Comparison of ENCODE assay signal across 9 cellular contexts in the genomic region with DNA sequence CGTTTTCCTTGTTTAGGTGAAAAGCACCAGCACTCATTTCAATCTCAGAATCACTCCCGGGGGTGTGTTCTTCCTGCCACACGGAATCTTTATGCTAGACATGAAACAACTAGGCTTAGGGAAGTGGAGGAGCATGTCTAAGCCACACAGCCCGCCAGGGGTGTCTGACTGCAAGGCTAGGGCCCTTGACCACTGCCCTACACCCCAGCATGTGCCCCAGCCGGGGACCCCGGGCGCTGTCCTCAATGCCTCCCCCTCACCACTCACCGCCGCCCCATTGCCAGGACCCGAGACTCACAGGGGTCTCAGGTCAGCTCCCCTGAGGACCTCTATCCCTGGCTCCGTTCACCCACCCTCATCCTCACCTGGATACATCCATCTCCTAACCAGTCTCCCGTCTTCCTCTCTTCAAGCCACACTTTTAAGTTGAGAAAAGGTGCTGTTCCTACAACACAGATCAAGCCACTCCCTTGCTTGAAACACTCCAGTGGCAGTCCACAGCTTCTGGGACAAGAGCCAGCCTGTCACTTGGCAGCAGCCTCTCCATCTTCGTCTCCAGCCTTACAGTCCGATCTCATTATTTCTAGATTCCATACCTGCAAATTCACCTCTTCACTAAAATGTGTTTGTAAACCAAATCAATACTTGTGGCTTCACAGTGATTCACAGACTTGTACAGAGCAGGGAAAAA. TPM values are rescaled to one million over a fixed set of nuclear protein-coding genes. Genes with fewer than 3 reads are reported as not detected.
A peak's percentile ranks its signal among the peaks of the same experiment; 100 is the strongest.
DNase-seq lines count a peak whose midpoint lies in the region; ATAC-seq, FAIRE-seq and TF ChIP-seq lines count a peak whose summit lies in the region.
"Not testable (repeated sequence)": the region's sequence is repeated elsewhere in the genome, so short reads cannot be mapped to it uniquely, and the experiment has no call there.
"Had no signal": no experiment of that assay in that cellular context is flagged by ENCODE, and none has a peak within 500 bp of the region (broad histone marks: within the 10 kb centered on the region; RNA-seq: fewer than 3 reads in every experiment).

No MANE protein-coding gene starts in this region.

- not testable (repeated sequence) for H3K79me2 ChIP-seq in PC-3 (ENCODE audit: low read length); HepG2 (ENCODE audit: insufficient read depth, low read length)

- H3K4me2 ChIP-seq in A549 (peak overlapping the region; percentile 69), PC-3 (ENCODE audit: low read length) (peak overlapping the region; percentile 86), HepG2 (ENCODE audit: low read depth, low read length) (0 out of 2 replicates have a peak overlapping the region, but pooled peaks have one; percentile 14)

- in situ Hi-C loops in HepG2 (cut with HindIII; ENCODE audit: extremely low pct_ligation_motif_present, low pct_unique_long_range_greater_than_20kb): not testable (repeated sequence)

- not testable (repeated sequence) for TF ChIP-seq EP300 in A549 (IDR thresholded peaks at IDR 0.05); HepG2 (IDR thresholded peaks at IDR 0.05; ENCODE audit: low read depth in 2 of 2, low read length in 2 of 2); HepG2 (CRISPR knock-in tag; IDR thresholded peaks at IDR 0.05; ENCODE audit: borderline replicate concordance)

- not testable (repeated sequence) for H3F3A ChIP-seq in PC-3 (ENCODE audit: low read length, unreplicated experiment)

- intact Hi-C loops in PC-3 (cut with micrococcal nuclease); breast epithelium (cut with DNase I; ENCODE audit: low total_unique reads); upper lobe of right lung (cut with DNase I): not testable (repeated sequence)
- intact Hi-C loops in heart left ventricle (cut with DNase I): loop anchor here in 1 of 10 donors (5.0 kb wide), 1 partner anchor 721 kb away; no protein-coding TSS in a partner anchor
- intact Hi-C loops in HepG2 (cut with micrococcal nuclease; ENCODE audit: unreplicated experiment): loop anchor here (5.0 to 10.0 kb wide), 2 partner anchors 76 to 719 kb away; no protein-coding TSS in a partner anchor

- H3K27ac ChIP-seq in A549 (peak overlapping the region; percentile 68 to 89; a peak in 5 of 6 replicates), breast epithelium (peak overlapping the region in 1 of 2 donors; percentile 58), esophagus (ENCODE audit: low read depth in 2 of 2, low read length in 1 of 2) (peak overlapping the region; percentile 76 to 87)
- H3K27ac ChIP-seq in PC-3 (ENCODE audit: low read length); heart left ventricle; HepG2 (ENCODE audit: extremely low read length, insufficient read depth, low read length); upper lobe of right lung: not testable (repeated sequence)

- H4K20me1 ChIP-seq in PC-3 (ENCODE audit: low read length); HepG2 (ENCODE audit: insufficient read depth, low read length): not testable (repeated sequence)

- not testable (repeated sequence) for H3K36me3 ChIP-seq in PC-3 (ENCODE audit: low read depth, low read length); breast epithelium; esophagus (ENCODE audit: control insufficient read depth in 2 of 2, insufficient read depth in 2 of 2, low read length in 1 of 2); heart left ventricle; HepG2 (replicated peaks in 1 of 2; ENCODE audit: control insufficient read depth in 1 of 2, insufficient read depth in 2 of 2, low read length in 2 of 2); upper lobe of right lung

- H3K9ac ChIP-seq in PC-3 (ENCODE audit: low read length): peak overlapping the region; percentile 38; the same call in 1 of the 2 replicates
- H3K9ac ChIP-seq in HepG2 (ENCODE audit: insufficient read depth, low read depth, low read length): not testable (repeated sequence)

- peaks cover 15% of the 10 kb centered on the region; the same call in 1 of the 3 replicates for H3K4me1 ChIP-seq in A549
- H3K4me1 ChIP-seq in PC-3 (ENCODE audit: insufficient read depth, low read length): peaks cover 18% of the 10 kb centered on the region
- not testable (repeated sequence) for H3K4me1 ChIP-seq in breast epithelium; esophagus (ENCODE audit: control insufficient read depth in 2 of 2, insufficient read depth in 2 of 2, low read length in 1 of 2); upper lobe of right lung
- peaks cover 0 to 15% (median 0%) of the 10 kb centered on the region in 12 donors for H3K4me1 ChIP-seq in heart left ventricle
- peaks cover 57% of the 10 kb centered on the region for H3K4me1 ChIP-seq in HepG2 (ENCODE audit: insufficient read depth, low read length)

- ATAC-seq in A549 (peak; percentile 28 to 50; a peak in 5 of 6 replicates), PC-3 (peak; percentile 39; the same call in 1 of the 2 replicates), heart left ventricle (peak in 3 of 4 donors; percentile 15 to 53 (median 30)), upper lobe of right lung (peak; percentile 19)
- ATAC-seq in HepG2: not testable (repeated sequence)

- H3K36me3 Mint-ChIP-seq in osteocyte (ENCODE audit: unreplicated experiment): not testable (repeated sequence)

- TF ChIP-seq POLR2A in A549 (IDR thresholded peaks at IDR 0.05; ENCODE audit: low read length); breast epithelium (IDR thresholded peaks at IDR 0.05); heart left ventricle (IDR thresholded peaks at IDR 0.05); HepG2 (IDR thresholded peaks at IDR 0.05; ENCODE audit: insufficient read depth in 1 of 2, low read depth in 2 of 2, low read length in 2 of 2): not testable (repeated sequence)

- BruUV-seq in PC-3 (replicated peaks; lab: Mats Ljungman, UMichigan); HepG2 (replicated peaks; lab: Mats Ljungman, UMichigan): not testable (repeated sequence)

- H2AFZ ChIP-seq in PC-3 (ENCODE audit: low read length): peak overlapping the region; percentile 89
- not testable (repeated sequence) for H2AFZ ChIP-seq in HepG2 (ENCODE audit: low read length)

- not testable (repeated sequence) for DNase-seq in A549 (ENCODE audit: low read depth in 1 of 2, low spot score in 1 of 2); PC-3; breast epithelium (ENCODE audit: low spot score in 2 of 2); heart left ventricle; HepG2 (ENCODE audit: low spot score); osteocyte (ENCODE audit: extremely low spot score, unreplicated experiment); upper lobe of right lung

- H3K27me3 ChIP-seq in PC-3 (ENCODE audit: low read length); breast epithelium; esophagus (ENCODE audit: control insufficient read depth in 1 of 2, insufficient read depth in 2 of 2, low read length in 2 of 2); heart left ventricle; HepG2 (ENCODE audit: control insufficient read depth in 1 of 2, insufficient read depth in 2 of 2, low read length in 2 of 2); upper lobe of right lung: not testable (repeated sequence)

- not testable (repeated sequence) for H3K9me2 ChIP-seq in PC-3 (replicated peaks; ENCODE audit: low read length)

- WGBS in A549 (ENCODE audit: missing lambda C conversion rate): 98% methylated on average over 7 of the region's 14 CpGs
- WGBS in esophagus, 2 donors: 49 to 50% methylated on average over 13 to 14 of the region's 14 CpGs
- WGBS in heart left ventricle, 4 donors: 63 to 74% (median 68%) methylated on average over 10 to 14 of the region's 14 CpGs
- WGBS in HepG2 (ENCODE audit: low lambda C conversion rate): 72% methylated on average over 8 of the region's 14 CpGs

- H3K9me3 Mint-ChIP-seq in osteocyte (ENCODE audit: unreplicated experiment): not testable (repeated sequence)

- H3K27ac Mint-ChIP-seq in osteocyte (ENCODE audit: unreplicated experiment): not testable (repeated sequence)

- H3K4me1 Mint-ChIP-seq in osteocyte (ENCODE audit: unreplicated experiment): peaks cover 20% of the 10 kb centered on the region

- H3K4me3 Mint-ChIP-seq in osteocyte (ENCODE audit: unreplicated experiment): peak overlapping the region; percentile 53

- not testable (repeated sequence) for H3K27me3 Mint-ChIP-seq in osteocyte (ENCODE audit: unreplicated experiment)

- not testable (repeated sequence) for FAIRE-seq in A549 (lab: Jason Lieb, UNC); HepG2 (lab: Jason Lieb, UNC)

- not testable (repeated sequence) for TF ChIP-seq CTCF in A549 (IDR thresholded peaks at IDR 0.05); PC-3 (conservative IDR thresholded peaks at IDR 0.05; ENCODE audit: low read depth, low read length); breast epithelium (IDR thresholded peaks at IDR 0.05); heart left ventricle (IDR thresholded peaks at IDR 0.05); HepG2 (CRISPR knock-in tag; IDR thresholded peaks at IDR 0.05); osteocyte (IDR thresholded peaks at IDR 0.05); upper lobe of right lung (IDR thresholded peaks at IDR 0.05)

- CTCF ChIA-PET in A549 (lab: Yijun Ruan, JAX); PC-3 (lab: Charles Lee); HepG2 (lab: Yijun Ruan, JAX; ENCODE audit: low intra/inter-chr PET ratio, low total read pairs): not testable (repeated sequence)

- POLR2A ChIA-PET in A549 (lab: Yijun Ruan, JAX); PC-3 (lab: Charles Lee; ENCODE audit: unreplicated experiment); HepG2 (lab: Yijun Ruan, JAX): not testable (repeated sequence)

- peak overlapping the region; percentile 28 for H3K4me3 ChIP-seq in A549
- peak overlapping the region; percentile 69 for H3K4me3 ChIP-seq in PC-3 (ENCODE audit: low read length)
- peak overlapping the region in 2 of 3 donors; percentile 32 to 57 for H3K4me3 ChIP-seq in breast epithelium
- H3K4me3 ChIP-seq in esophagus (ENCODE audit: low read depth in 1 of 2, low read length in 2 of 2): peak overlapping the region; percentile 39 to 62
- H3K4me3 ChIP-seq in heart left ventricle; HepG2 (replicated peaks in 1 of 3; ENCODE audit: insufficient read depth in 1 of 3, low read depth in 2 of 3, low read length in 3 of 3); upper lobe of right lung: not testable (repeated sequence)

- H3K9me3 ChIP-seq in A549; PC-3 (ENCODE audit: low read length); breast epithelium; esophagus (ENCODE audit: control insufficient read depth in 2 of 2, insufficient read depth in 1 of 2, low read depth in 1 of 2, low read length in 1 of 2); heart left ventricle; HepG2 (ENCODE audit: low read length); upper lobe of right lung: not testable (repeated sequence)

- TF ChIP-seq RAD21 in A549 (conservative IDR thresholded peaks at IDR 0.05 in 1 of 2, IDR thresholded peaks at IDR 0.05 in 1 of 2); HepG2 (CRISPR knock-in tag; IDR thresholded peaks at IDR 0.05): not testable (repeated sequence)

RNA-seq across cellular contexts. Expression of gene RPP40, which starts 29.5 kb away (rescaled TPM):
- 15.8 and 17.8 TPM in 2 replicates for polyA plus RNA-seq in A549 (2011; rRNA removed)
- 8.8 and 10.4 TPM in 2 replicates for polyA plus RNA-seq in A549 (2012; cell fraction: cytosol; rRNA removed)
- polyA plus RNA-seq in A549 (2012; cell fraction: nucleus; rRNA removed): 5.7 and 7.0 TPM in 2 replicates
- 33.9 to 39.1 TPM (median 35.0 TPM) in 3 replicates for polyA plus RNA-seq in A549 (2017; fragmentation: RNase III; extraction: RNeasy Plus Mini Kit Qiagen cat#74134 plus additional on column Dnase treatment)
- 5.5 and 5.8 TPM in 2 replicates for polyA minus RNA-seq in A549 (2011; rRNA and poly(A)+ RNA removed)
- total RNA-seq in PC-3 (2014; rRNA removed): 29.3 and 37.9 TPM in 2 replicates
- 1 to 10 TPM; 5.9 to 9.2 (median 7.5) TPM for total RNA-seq in breast epithelium
- 10 to 100 TPM in 1 of 2 donors, 1 to 10 TPM in 1; 6.9 to 15.3 TPM for polyA plus RNA-seq in esophagus
- 1 to 10 TPM; 1.8 to 7.0 (median 3.5) TPM for total RNA-seq in heart left ventricle
- 10 to 100 TPM in 1 of 2 donors, 1 to 10 TPM in 1; 4.0 to 13.7 TPM for polyA plus RNA-seq in heart left ventricle
- 41.2 and 64.0 TPM in 2 replicates for total RNA-seq in HepG2 (2016; rRNA removed; fragmentation: Illumina TruSeq; extraction: Trizol)
- 6.2 and 9.4 TPM in 2 replicates for total RNA-seq in HepG2 (2016; cell fraction: cytosol; rRNA removed; fragmentation: Illumina TruSeq; extraction: Trizol; ENCODE audit: low read depth)
- total RNA-seq in HepG2 (2016; cell fraction: insoluble cytoplasmic fraction; rRNA removed; fragmentation: Illumina TruSeq; extraction: Trizol): 44.8 and 65.5 TPM in 2 replicates
- 13.3 and 13.7 TPM in 2 replicates for total RNA-seq in HepG2 (2016; cell fraction: membrane; rRNA removed; fragmentation: Illumina TruSeq; extraction: Trizol)
- total RNA-seq in HepG2 (2016; cell fraction: nucleus; rRNA removed; fragmentation: Illumina TruSeq; extraction: Trizol): 22.1 and 24.0 TPM in 2 replicates
- polyA plus RNA-seq in HepG2 (2011; rRNA removed): 18.0 and 19.4 TPM in 2 replicates
- polyA plus RNA-seq in HepG2 (2011; cell fraction: cytosol; rRNA removed): 7.7 and 14.3 TPM in 2 replicates
- 6.5 and 6.6 TPM in 2 replicates for polyA plus RNA-seq in HepG2 (2011; cell fraction: nucleus; rRNA removed)
- polyA plus RNA-seq in HepG2 (2012): 26.7 and 29.8 TPM in 2 replicates
- polyA plus RNA-seq in HepG2 (2016; cell fraction: cytosol; fragmentation: Illumina TruSeq; extraction: Trizol; ENCODE audit: low read depth): 15.4 and 17.1 TPM in 2 replicates
- 66.0 and 77.9 TPM in 2 replicates for polyA plus RNA-seq in HepG2 (2016; cell fraction: insoluble cytoplasmic fraction; fragmentation: Illumina TruSeq; extraction: Trizol; ENCODE audit: low read depth)
- 17.5 and 18.0 TPM in 2 replicates for polyA plus RNA-seq in HepG2 (2016; cell fraction: membrane; fragmentation: Illumina TruSeq; extraction: Trizol; ENCODE audit: low read depth)
- 29.6 and 31.9 TPM in 2 replicates for polyA plus RNA-seq in HepG2 (2016; cell fraction: nucleus; fragmentation: Illumina TruSeq; extraction: Trizol; ENCODE audit: insufficient read depth, low read depth)
- 9.4 and 13.4 TPM in 2 replicates for polyA minus RNA-seq in HepG2 (2011; rRNA and poly(A)+ RNA removed; ENCODE audit: low replicate concordance)
- 6.6 and 7.6 TPM in 2 replicates for polyA minus RNA-seq in HepG2 (2011; cell fraction: cytosol; rRNA and poly(A)+ RNA removed)
- polyA minus RNA-seq in HepG2 (2011; cell fraction: nucleus; rRNA and poly(A)+ RNA removed): 24.3 and 26.1 TPM in 2 replicates
- total RNA-seq in osteocyte: 4.2 and 5.6 TPM in 2 replicates
- total RNA-seq in upper lobe of right lung: 5.2 TPM

RNA-seq across cellular contexts. Expression of gene PPP1R3G, which starts 51.8 kb away (rescaled TPM):
- polyA plus RNA-seq in A549 (2011; rRNA removed): 0.21 and 0.33 TPM in 2 replicates
- polyA plus RNA-seq in A549 (2012; cell fraction: cytosol; rRNA removed): 0.13 and 0.23 TPM in 2 replicates
- 0.15 and 0.17 TPM in 2 replicates for polyA plus RNA-seq in A549 (2012; cell fraction: nucleus; rRNA removed)
- polyA plus RNA-seq in A549 (2017; fragmentation: RNase III; extraction: RNeasy Plus Mini Kit Qiagen cat#74134 plus additional on column Dnase treatment): 0.49 to 0.76 TPM (median 0.72 TPM) in 3 replicates
- polyA minus RNA-seq in A549 (2011; rRNA and poly(A)+ RNA removed): 0.12 and 0.24 TPM in 2 replicates
- 2.8 and 3.2 TPM in 2 replicates for total RNA-seq in PC-3 (2014; rRNA removed)
- total RNA-seq in breast epithelium: 1 to 10 TPM; 1.2 to 3.2 (median 1.6) TPM
- polyA plus RNA-seq in esophagus: 1 to 10 TPM in 1 of 2 donors, under 1 TPM in 1; 0.92 to 2.2 TPM
- 10 to 100 TPM in 4 of 9 donors, 1 to 10 TPM in 5; 5.8 to 12.3 (median 9.7) TPM for total RNA-seq in heart left ventricle
- 1 to 10 TPM; 5.4 to 8.0 TPM for polyA plus RNA-seq in heart left ventricle
- total RNA-seq in HepG2 (2016; rRNA removed; fragmentation: Illumina TruSeq; extraction: Trizol): 0.56 and 1.2 TPM in 2 replicates
- 0.18 and 0.20 TPM in 2 replicates for total RNA-seq in HepG2 (2016; cell fraction: cytosol; rRNA removed; fragmentation: Illumina TruSeq; extraction: Trizol; ENCODE audit: low read depth)
- total RNA-seq in HepG2 (2016; cell fraction: insoluble cytoplasmic fraction; rRNA removed; fragmentation: Illumina TruSeq; extraction: Trizol): 0.61 and 1.0 TPM in 2 replicates
- total RNA-seq in HepG2 (2016; cell fraction: membrane; rRNA removed; fragmentation: Illumina TruSeq; extraction: Trizol): 0.52 and 0.74 TPM in 2 replicates
- total RNA-seq in HepG2 (2016; cell fraction: nucleus; rRNA removed; fragmentation: Illumina TruSeq; extraction: Trizol): 0.88 and 1.0 TPM in 2 replicates
- polyA plus RNA-seq in HepG2 (2011; rRNA removed): 1.3 and 1.8 TPM in 2 replicates
- 1.5 and 1.9 TPM in 2 replicates for polyA plus RNA-seq in HepG2 (2011; cell fraction: cytosol; rRNA removed)
- 3.4 and 3.6 TPM in 2 replicates for polyA plus RNA-seq in HepG2 (2011; cell fraction: nucleus; rRNA removed)
- polyA plus RNA-seq in HepG2 (2012): 2.0 and 2.2 TPM in 2 replicates
- 0.11 TPM in 2 replicates for polyA plus RNA-seq in HepG2 (2016; cell fraction: cytosol; fragmentation: Illumina TruSeq; extraction: Trizol; ENCODE audit: low read depth)
- polyA plus RNA-seq in HepG2 (2016; cell fraction: insoluble cytoplasmic fraction; fragmentation: Illumina TruSeq; extraction: Trizol; ENCODE audit: low read depth): 0.44 and 0.60 TPM in 2 replicates
- 0.29 and 0.52 TPM in 2 replicates for polyA plus RNA-seq in HepG2 (2016; cell fraction: membrane; fragmentation: Illumina TruSeq; extraction: Trizol; ENCODE audit: low read depth)
- 0.61 and 0.77 TPM in 2 replicates for polyA plus RNA-seq in HepG2 (2016; cell fraction: nucleus; fragmentation: Illumina TruSeq; extraction: Trizol; ENCODE audit: insufficient read depth, low read depth)
- 0.14 and 3.0 TPM in 2 replicates for polyA minus RNA-seq in HepG2 (2011; rRNA and poly(A)+ RNA removed; ENCODE audit: low replicate concordance)
- 2.1 and 2.3 TPM in 2 replicates for polyA minus RNA-seq in HepG2 (2011; cell fraction: cytosol; rRNA and poly(A)+ RNA removed)
- polyA minus RNA-seq in HepG2 (2011; cell fraction: nucleus; rRNA and poly(A)+ RNA removed): 4.5 and 4.8 TPM in 2 replicates
- 0.29 and 0.40 TPM in 2 replicates for total RNA-seq in osteocyte
- 0.46 TPM for total RNA-seq in upper lobe of right lung
- total RNA-seq: H4 had no signal

Comparison
In these comparisons a context has a peak if more than half of its experiments do, and no peak if none do; other contexts are left out.
1. H3K4me2 ChIP-seq: peak in every context shown above with its lines; median percentile 86 in PC-3; 69 in A549; 14 in HepG2.